1 cellular context compared by ENCODE assay signal in the genomic region with DNA sequence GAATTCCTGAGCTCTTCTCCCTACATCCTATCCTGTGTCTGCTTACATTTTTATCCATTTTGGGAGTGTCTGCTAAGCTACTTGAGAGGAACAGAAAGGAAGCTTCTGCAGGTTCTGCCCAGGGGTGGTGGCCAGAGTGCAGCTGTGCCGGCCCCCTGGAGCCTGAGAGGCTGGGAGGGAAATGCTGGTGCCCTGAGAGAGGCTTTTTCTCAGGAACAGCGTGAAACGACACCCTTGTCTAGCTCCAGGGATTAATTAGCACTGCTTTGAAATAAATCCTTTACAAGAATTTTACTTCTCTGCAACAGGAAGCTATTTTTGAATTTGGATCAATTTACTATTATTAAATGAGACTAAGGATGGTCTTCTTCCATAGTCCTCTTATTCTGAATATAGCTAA.
TF ChIP-seq lines count a peak whose summit lies in the region.

No MANE protein-coding gene starts in this region.

TF ChIP-seq in GM23338, 12 proteins besides CTCF, POLR2A, EP300 and RAD21 (continued from another document):
- TF ChIP-seq, protein P1, sequence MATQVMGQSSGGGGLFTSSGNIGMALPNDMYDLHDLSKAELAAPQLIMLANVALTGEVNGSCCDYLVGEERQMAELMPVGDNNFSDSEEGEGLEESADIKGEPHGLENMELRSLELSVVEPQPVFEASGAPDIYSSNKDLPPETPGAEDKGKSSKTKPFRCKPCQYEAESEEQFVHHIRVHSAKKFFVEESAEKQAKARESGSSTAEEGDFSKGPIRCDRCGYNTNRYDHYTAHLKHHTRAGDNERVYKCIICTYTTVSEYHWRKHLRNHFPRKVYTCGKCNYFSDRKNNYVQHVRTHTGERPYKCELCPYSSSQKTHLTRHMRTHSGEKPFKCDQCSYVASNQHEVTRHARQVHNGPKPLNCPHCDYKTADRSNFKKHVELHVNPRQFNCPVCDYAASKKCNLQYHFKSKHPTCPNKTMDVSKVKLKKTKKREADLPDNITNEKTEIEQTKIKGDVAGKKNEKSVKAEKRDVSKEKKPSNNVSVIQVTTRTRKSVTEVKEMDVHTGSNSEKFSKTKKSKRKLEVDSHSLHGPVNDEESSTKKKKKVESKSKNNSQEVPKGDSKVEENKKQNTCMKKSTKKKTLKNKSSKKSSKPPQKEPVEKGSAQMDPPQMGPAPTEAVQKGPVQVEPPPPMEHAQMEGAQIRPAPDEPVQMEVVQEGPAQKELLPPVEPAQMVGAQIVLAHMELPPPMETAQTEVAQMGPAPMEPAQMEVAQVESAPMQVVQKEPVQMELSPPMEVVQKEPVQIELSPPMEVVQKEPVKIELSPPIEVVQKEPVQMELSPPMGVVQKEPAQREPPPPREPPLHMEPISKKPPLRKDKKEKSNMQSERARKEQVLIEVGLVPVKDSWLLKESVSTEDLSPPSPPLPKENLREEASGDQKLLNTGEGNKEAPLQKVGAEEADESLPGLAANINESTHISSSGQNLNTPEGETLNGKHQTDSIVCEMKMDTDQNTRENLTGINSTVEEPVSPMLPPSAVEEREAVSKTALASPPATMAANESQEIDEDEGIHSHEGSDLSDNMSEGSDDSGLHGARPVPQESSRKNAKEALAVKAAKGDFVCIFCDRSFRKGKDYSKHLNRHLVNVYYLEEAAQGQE (IDR thresholded peaks at IDR 0.05; ENCODE audit: unreplicated experiment) = no peak
- no peak for TF ChIP-seq ZNF462 (CRISPR knock-in tag; IDR thresholded peaks at IDR 0.05)
- no peak for TF ChIP-seq POLR2AphosphoS5 (IDR thresholded peaks at IDR 0.05; ENCODE audit: low read depth)
- TF ChIP-seq NANOG (IDR thresholded peaks at IDR 0.05; ENCODE audit: borderline replicate concordance) = no peak
- TF ChIP-seq CREB1 (CRISPR knock-in tag; IDR thresholded peaks at IDR 0.05; ENCODE audit: low read depth) = no peak
- TF ChIP-seq ZNF114 (CRISPR knock-in tag; IDR thresholded peaks at IDR 0.05) = no peak
